ENCODE assay signal across 8 cellular contexts in the genomic region with DNA sequence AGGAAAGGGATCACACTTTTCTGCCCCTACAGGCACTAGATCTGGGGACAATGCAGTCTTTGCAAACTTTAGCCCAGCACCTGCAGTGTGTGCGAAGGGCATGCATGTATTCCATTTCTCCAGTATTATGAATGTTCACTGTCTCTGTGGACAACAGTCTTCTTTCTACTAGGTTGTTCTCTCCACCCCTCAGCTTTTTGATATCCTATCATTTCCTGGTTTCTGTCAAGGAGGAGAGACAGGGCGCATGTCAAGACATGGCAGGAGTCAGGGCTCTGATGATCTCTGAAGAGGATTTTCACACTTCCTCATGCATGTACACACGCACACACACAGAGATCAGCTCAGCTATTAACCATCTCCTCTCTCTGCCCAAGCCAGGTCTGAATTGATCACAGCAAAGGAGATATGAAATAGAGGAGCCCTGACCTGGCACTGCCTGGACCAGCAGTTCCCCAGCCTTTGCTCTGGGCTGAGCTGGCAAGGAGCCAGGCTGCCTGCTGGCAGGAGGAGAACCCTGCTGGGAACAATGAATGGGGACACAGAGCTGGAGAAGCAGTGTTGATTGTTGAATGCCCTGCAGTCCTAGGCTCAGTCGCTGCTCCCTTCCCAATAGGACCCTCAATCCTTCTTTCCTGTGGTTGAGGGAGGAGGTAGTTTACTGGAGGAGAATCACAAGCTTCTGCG. TPM values are rescaled to one million over a fixed set of nuclear protein-coding genes. Genes with fewer than 3 reads are reported as not detected.
DNase-seq lines count a peak whose midpoint lies in the region; ATAC-seq, FAIRE-seq and TF ChIP-seq lines count a peak whose summit lies in the region.

No MANE protein-coding gene starts in this region.

- no peaks in the 10 kb centered on the region for H3K4me1 ChIP-seq in effector memory CD4-positive, alpha-beta T cell (ENCODE audit: control insufficient read depth, insufficient read depth, low read length, poor library complexity, severe bottlenecking)

- no peak overlapping the region for H3K4me3 ChIP-seq in bronchial epithelial cell (ENCODE audit: low read depth, low read length)
- no peak overlapping the region for H3K4me3 ChIP-seq in effector memory CD4-positive, alpha-beta T cell (ENCODE audit: insufficient read depth, low read depth, low read length, poor library complexity, severe bottlenecking)

- no peak for FAIRE-seq in bronchial epithelial cell (lab: Jason Lieb, UNC)
- FAIRE-seq in D721Med (lab: Jason Lieb, UNC): no peak

- H3K9me3 ChIP-seq in effector memory CD4-positive, alpha-beta T cell (ENCODE audit: control insufficient read depth, low read length): no peaks in the 10 kb centered on the region

- peak; percentile 93 for DNase-seq in DMS79 treated with DMSO at 0.1 percent for 48 hours (lab: John Stamatoyannopoulos, UW)
- DNase-seq in NCI-H2081 treated with DMSO at 0.1 percent for 48 hours (lab: John Stamatoyannopoulos, UW): peak; percentile 52
- peak; percentile 49 for DNase-seq in bronchial epithelial cell (ENCODE audit: low read depth)
- DNase-seq in midbrain (lab: John Stamatoyannopoulos, UW): peak; percentile 89
- DNase-seq in NOMO-1 treated with dmso at 0.1 percent for 144 hours (lab: John Stamatoyannopoulos, UW; ENCODE audit: unreplicated experiment): no peak
- no peak for DNase-seq in effector memory CD4-positive, alpha-beta T cell
- DNase-seq in D721Med (ENCODE audit: insufficient read length, low spot score): no peak

- no peak overlapping the region for H3K27ac ChIP-seq in effector memory CD4-positive, alpha-beta T cell (ENCODE audit: insufficient read depth, low read length, poor library complexity, severe bottlenecking)

- H3K36me3 ChIP-seq in bronchial epithelial cell (ENCODE audit: control insufficient read depth, insufficient read depth, low read length): no peaks in the 10 kb centered on the region
- H3K36me3 ChIP-seq in effector memory CD4-positive, alpha-beta T cell (ENCODE audit: control insufficient read depth, insufficient read depth, low read length): no peaks in the 10 kb centered on the region

- no peak for TF ChIP-seq CTCF in bronchial epithelial cell (IDR thresholded peaks at IDR 0.05; ENCODE audit: insufficient read depth, low read length, severe bottlenecking)
- TF ChIP-seq CTCF in D721Med (IDR thresholded peaks at IDR 0.05; ENCODE audit: insufficient read depth, missing control alignments): no peak

- peaks cover 1% of the 10 kb centered on the region for H3K27me3 ChIP-seq in bronchial epithelial cell (ENCODE audit: control insufficient read depth, insufficient read depth, low read length)
- H3K27me3 ChIP-seq in effector memory CD4-positive, alpha-beta T cell (replicated peaks; ENCODE audit: control insufficient read depth, insufficient read depth, low read length, poor library complexity, severe bottlenecking): no peaks in the 10 kb centered on the region

- no peak for ATAC-seq in HG02678 (IDR thresholded peaks at IDR 0.05; ENCODE audit: unreplicated experiment)

RNA-seq across cellular contexts. Expression of a gene that starts 2.6 kb away (rescaled TPM):
- total RNA-seq in bronchial epithelial cell: under 0.01 TPM in 2 replicates

RNA-seq across cellular contexts. Expression of a gene that starts 10.5 kb away (rescaled TPM):
- 19.0 and 22.5 TPM in 2 replicates for total RNA-seq in bronchial epithelial cell

RNA-seq across cellular contexts. Expression of a gene that starts 44.2 kb away (rescaled TPM):
- total RNA-seq in bronchial epithelial cell: 23.7 and 26.5 TPM in 2 replicates

Comparison
In these comparisons a context has a peak if more than half of its experiments do, and no peak if none do; other contexts are left out.
1. DNase-seq: peak in DMS79 treated with DMSO at 0.1 percent for 48 hours (single experiment), NCI-H2081 treated with DMSO at 0.1 percent for 48 hours (single experiment), bronchial epithelial cell (single experiment) and midbrain (single experiment); none in NOMO-1 treated with dmso at 0.1 percent for 144 hours (single experiment), effector memory CD4-positive, alpha-beta T cell (0 of 3) and D721Med (single experiment).